25 cellular contexts compared by ENCODE assay signal in genomic region chr14:105702275-105702817, GRCh38.
DNase-seq lines count a peak whose midpoint lies in the region; ATAC-seq and TF ChIP-seq lines count a peak whose summit lies in the region.
"Had no signal": no experiment of that assay in that cellular context is flagged by ENCODE, and none has a peak within 500 bp of the region (broad histone marks: within the 10 kb centered on the region; RNA-seq: fewer than 3 reads in every experiment).

No MANE protein-coding gene starts in this region.

- no peaks in the 10 kb centered on the region for H3K36me3 Mint-ChIP-seq in activated CD4-positive, alpha-beta T cell treated with anti-CD3 and anti-CD28 coated beads, Interleukin-2, amount 10 ng/mL, durations not matched to agents 24 days and 14 days (ENCODE audit: low read depth)
- no peaks in the 10 kb centered on the region for H3K36me3 Mint-ChIP-seq in activated CD4-positive, alpha-beta T cell treated with anti-CD3 and anti-CD28 coated beads, Interleukin-2, amount 10 ng/mL, durations not matched to agents 7 days and 5 days (ENCODE audit: low read depth)
- H3K36me3 Mint-ChIP-seq in activated T-helper 1 cell treated with anti-CD3 and anti-CD28 coated beads, Interleukin-12 subunit alpha, Interleukin-12 subunit beta, Interleukin-2, Interleukin-4 antibody, amounts not matched to agents 30 ng/mL and 10 ng/mL and 1 ng/mL, durations not matched to agents 14 hours and 24 hours and 36 hours (ENCODE audit: low read depth), result no peaks in the 10 kb centered on the region
- no peaks in the 10 kb centered on the region for H3K36me3 Mint-ChIP-seq in osteocyte (ENCODE audit: unreplicated experiment)
- H3K36me3 Mint-ChIP-seq: activated naive CD8-positive, alpha-beta T cell treated with anti-CD3 and anti-CD28 coated beads for 36 hours; CD8-positive, alpha-beta T cell had no signal

- H3K27me3 Mint-ChIP-seq in activated CD4-positive, alpha-beta T cell treated with anti-CD3 and anti-CD28 coated beads, Interleukin-2, amount 10 ng/mL, durations not matched to agents 24 days and 14 days, result no peaks in the 10 kb centered on the region
- H3K27me3 Mint-ChIP-seq in activated CD4-positive, alpha-beta T cell treated with anti-CD3 and anti-CD28 coated beads, Interleukin-2, amount 10 ng/mL, durations not matched to agents 7 days and 5 days, result no peaks in the 10 kb centered on the region
- H3K27me3 Mint-ChIP-seq in activated T-helper 1 cell treated with anti-CD3 and anti-CD28 coated beads, Interleukin-12 subunit alpha, Interleukin-12 subunit beta, Interleukin-2, Interleukin-4 antibody, amounts not matched to agents 30 ng/mL and 10 ng/mL and 1 ng/mL, durations not matched to agents 14 hours and 24 hours and 36 hours (ENCODE audit: insufficient read depth), result no peaks in the 10 kb centered on the region
- H3K27me3 Mint-ChIP-seq in osteocyte (ENCODE audit: unreplicated experiment), result no peaks in the 10 kb centered on the region
- H3K27me3 Mint-ChIP-seq: activated naive CD8-positive, alpha-beta T cell treated with anti-CD3 and anti-CD28 coated beads for 36 hours; dendritic cell treated with granulocyte-macrophage colony-stimulating factor and Interleukin-4, amounts not matched to agents 40 ng/mL and 50 ng/mL, for 4 days had no signal

- H3K4me3 Mint-ChIP-seq in activated CD4-positive, alpha-beta T cell treated with anti-CD3 and anti-CD28 coated beads, Interleukin-2, amount 10 ng/mL, durations not matched to agents 24 days and 14 days, result no peak overlapping the region
- H3K4me3 Mint-ChIP-seq in activated CD4-positive, alpha-beta T cell treated with anti-CD3 and anti-CD28 coated beads, Interleukin-2, amount 10 ng/mL, durations not matched to agents 7 days and 5 days, result no peak overlapping the region
- H3K4me3 Mint-ChIP-seq in activated T-helper 1 cell treated with anti-CD3 and anti-CD28 coated beads, Interleukin-12 subunit alpha, Interleukin-12 subunit beta, Interleukin-2, Interleukin-4 antibody, amounts not matched to agents 30 ng/mL and 10 ng/mL and 1 ng/mL, durations not matched to agents 14 hours and 24 hours and 36 hours, result no peak overlapping the region
- H3K4me3 Mint-ChIP-seq in osteocyte (ENCODE audit: unreplicated experiment), result no peak overlapping the region
- H3K4me3 Mint-ChIP-seq: activated naive CD8-positive, alpha-beta T cell treated with anti-CD3 and anti-CD28 coated beads for 36 hours; CD8-positive, alpha-beta T cell; dendritic cell treated with granulocyte-macrophage colony-stimulating factor and Interleukin-4, amounts not matched to agents 40 ng/mL and 50 ng/mL, for 4 days; nephron progenitor cell had no signal

- no peak overlapping the region for H3K27ac Mint-ChIP-seq in activated CD4-positive, alpha-beta T cell treated with anti-CD3 and anti-CD28 coated beads, Interleukin-2, amount 10 ng/mL, durations not matched to agents 24 days and 14 days
- no peak overlapping the region for H3K27ac Mint-ChIP-seq in activated CD4-positive, alpha-beta T cell treated with anti-CD3 and anti-CD28 coated beads, Interleukin-2, amount 10 ng/mL, durations not matched to agents 7 days and 5 days
- peak overlapping the region; percentile 41 for H3K27ac Mint-ChIP-seq in activated T-helper 1 cell treated with anti-CD3 and anti-CD28 coated beads, Interleukin-12 subunit alpha, Interleukin-12 subunit beta, Interleukin-2, Interleukin-4 antibody, amounts not matched to agents 30 ng/mL and 10 ng/mL and 1 ng/mL, durations not matched to agents 14 hours and 24 hours and 36 hours
- no peak overlapping the region for H3K27ac Mint-ChIP-seq in osteocyte (ENCODE audit: unreplicated experiment)
- H3K27ac Mint-ChIP-seq: CD8-positive, alpha-beta T cell; dendritic cell treated with granulocyte-macrophage colony-stimulating factor and Interleukin-4, amounts not matched to agents 40 ng/mL and 50 ng/mL, for 4 days; nephron progenitor cell had no signal

- POLR2A ChIA-PET in activated CD4-positive, alpha-beta T cell treated with anti-CD3 and anti-CD28 coated beads, Interleukin-2, amount 10 ng/mL, durations not matched to agents 7 days and 5 days (lab: Charles Lee), result no interaction called here

- H3K4me1 Mint-ChIP-seq in activated CD4-positive, alpha-beta T cell treated with anti-CD3 and anti-CD28 coated beads, Interleukin-2, amount 10 ng/mL, durations not matched to agents 24 days and 14 days, result peaks cover 5% of the 10 kb centered on the region
- H3K4me1 Mint-ChIP-seq in activated CD4-positive, alpha-beta T cell treated with anti-CD3 and anti-CD28 coated beads, Interleukin-2, amount 10 ng/mL, durations not matched to agents 7 days and 5 days, result peaks cover 14% of the 10 kb centered on the region
- H3K4me1 Mint-ChIP-seq in activated T-helper 1 cell treated with anti-CD3 and anti-CD28 coated beads, Interleukin-12 subunit alpha, Interleukin-12 subunit beta, Interleukin-2, Interleukin-4 antibody, amounts not matched to agents 30 ng/mL and 10 ng/mL and 1 ng/mL, durations not matched to agents 14 hours and 24 hours and 36 hours (ENCODE audit: low read depth), result peaks cover 7% of the 10 kb centered on the region
- no peaks in the 10 kb centered on the region for H3K4me1 Mint-ChIP-seq in osteocyte (ENCODE audit: unreplicated experiment)
- H3K4me1 Mint-ChIP-seq: activated naive CD8-positive, alpha-beta T cell treated with anti-CD3 and anti-CD28 coated beads for 36 hours; nephron progenitor cell had no signal

- TF ChIP-seq CTCF in osteocyte (IDR thresholded peaks at IDR 0.05), result no peak

- intact Hi-C loops in activated CD4-positive, alpha-beta T cell treated with anti-CD3 and anti-CD28 coated beads, Interleukin-2, amount 10 ng/mL, durations not matched to agents 24 days and 14 days (cut with micrococcal nuclease), result no loop called here
- intact Hi-C loops in activated T-helper 1 cell treated with anti-CD3 and anti-CD28 coated beads, Interleukin-12 subunit alpha, Interleukin-12 subunit beta, Interleukin-2, Interleukin-4 antibody, amounts not matched to agents 30 ng/mL and 10 ng/mL and 1 ng/mL, durations not matched to agents 14 hours and 24 hours and 36 hours (cut with micrococcal nuclease), result no loop called here

- CTCF ChIA-PET in activated CD4-positive, alpha-beta T cell treated with anti-CD3 and anti-CD28 coated beads, Interleukin-2, amount 10 ng/mL, durations not matched to agents 7 days and 5 days (lab: Charles Lee), result no interaction called here

- ATAC-seq in HG03439 (IDR thresholded peaks at IDR 0.05; ENCODE audit: unreplicated experiment), result no peak
- ATAC-seq: CD8-positive, alpha-beta T cell; gastroesophageal sphincter; left ventricle myocardium superior had no signal

- DNase-seq in activated CD4-positive, alpha-beta T cell treated with anti-CD3 and anti-CD28 coated beads, Interleukin-2, amount 10 ng/mL, durations not matched to agents 24 days and 14 days, result peak; percentile 52
- no peak for DNase-seq in activated CD4-positive, alpha-beta T cell treated with anti-CD3 and anti-CD28 coated beads, Interleukin-2, amount 10 ng/mL, durations not matched to agents 7 days and 5 days
- peak; percentile 8 for DNase-seq in HuH-7.5 (ENCODE audit: low spot score)
- DNase-seq in activated T-helper 1 cell treated with anti-CD3 and anti-CD28 coated beads, Interleukin-12 subunit alpha, Interleukin-12 subunit beta, Interleukin-2, Interleukin-4 antibody, amounts not matched to agents 30 ng/mL and 10 ng/mL and 1 ng/mL, durations not matched to agents 14 hours and 24 hours and 36 hours (ENCODE audit: low spot score), result no peak
- peak; percentile 54 for DNase-seq in osteocyte (ENCODE audit: extremely low spot score, unreplicated experiment)
- DNase-seq in DMS114 treated with DMSO at 0.1 percent for 48 hours (lab: John Stamatoyannopoulos, UW; ENCODE audit: unreplicated experiment), result no peak
- no peak for DNase-seq in putamen (ENCODE audit: low spot score)
- DNase-seq: activated CD4-positive, CD25-positive, alpha-beta regulatory T cell treated with anti-CD3 and anti-CD28 coated beads, Interleukin-2, amount 50 U/mL, for 72 hours; activated naive CD8-positive, alpha-beta T cell treated with anti-CD3 and anti-CD28 coated beads for 36 hours; caudate nucleus; DMS 273 treated with DMSO at 0.1 percent for 48 hours; hippocampal formation; left ventricle myocardium superior; NCI-H1105; NCI-H2081; NCI-H446; nephron progenitor cell; PC-9; SHP77 treated with DMSO at 0.1 percent for 48 hours; stimulated activated CD4-positive, alpha-beta T cell treated with anti-CD3 and anti-CD28 coated beads, Interleukin-15, amount 100 ng/mL, for 24 hours; SW 1271 had no signal

- no peaks in the 10 kb centered on the region for H3K9me3 Mint-ChIP-seq in activated CD4-positive, alpha-beta T cell treated with anti-CD3 and anti-CD28 coated beads, Interleukin-2, amount 10 ng/mL, durations not matched to agents 24 days and 14 days
- H3K9me3 Mint-ChIP-seq in activated CD4-positive, alpha-beta T cell treated with anti-CD3 and anti-CD28 coated beads, Interleukin-2, amount 10 ng/mL, durations not matched to agents 7 days and 5 days, result no peaks in the 10 kb centered on the region
- H3K9me3 Mint-ChIP-seq in activated T-helper 1 cell treated with anti-CD3 and anti-CD28 coated beads, Interleukin-12 subunit alpha, Interleukin-12 subunit beta, Interleukin-2, Interleukin-4 antibody, amounts not matched to agents 30 ng/mL and 10 ng/mL and 1 ng/mL, durations not matched to agents 14 hours and 24 hours and 36 hours, result no peaks in the 10 kb centered on the region
- peaks cover 9% of the 10 kb centered on the region for H3K9me3 Mint-ChIP-seq in osteocyte (ENCODE audit: unreplicated experiment)
- H3K9me3 Mint-ChIP-seq: activated naive CD8-positive, alpha-beta T cell treated with anti-CD3 and anti-CD28 coated beads for 36 hours; CD8-positive, alpha-beta T cell; dendritic cell treated with granulocyte-macrophage colony-stimulating factor and Interleukin-4, amounts not matched to agents 40 ng/mL and 50 ng/mL, for 4 days had no signal

Comparison
In these comparisons a context has a peak if more than half of its experiments do, and no peak if none do; other contexts are left out.
1. DNase-seq: peak in activated CD4-positive, alpha-beta T cell treated with anti-CD3 and anti-CD28 coated beads, Interleukin-2, amount 10 ng/mL, durations not matched to agents 24 days and 14 days (single experiment), HuH-7.5 (single experiment) and osteocyte (single experiment); none in activated CD4-positive, alpha-beta T cell treated with anti-CD3 and anti-CD28 coated beads, Interleukin-2, amount 10 ng/mL, durations not matched to agents 7 days and 5 days (single experiment), activated T-helper 1 cell treated with anti-CD3 and anti-CD28 coated beads, Interleukin-12 subunit alpha, Interleukin-12 subunit beta, Interleukin-2, Interleukin-4 antibody, amounts not matched to agents 30 ng/mL and 10 ng/mL and 1 ng/mL, durations not matched to agents 14 hours and 24 hours and 36 hours (single experiment), DMS114 treated with DMSO at 0.1 percent for 48 hours (single experiment) and putamen (single experiment).